ENCODE assay signal across 1 cellular context in the genomic region with DNA sequence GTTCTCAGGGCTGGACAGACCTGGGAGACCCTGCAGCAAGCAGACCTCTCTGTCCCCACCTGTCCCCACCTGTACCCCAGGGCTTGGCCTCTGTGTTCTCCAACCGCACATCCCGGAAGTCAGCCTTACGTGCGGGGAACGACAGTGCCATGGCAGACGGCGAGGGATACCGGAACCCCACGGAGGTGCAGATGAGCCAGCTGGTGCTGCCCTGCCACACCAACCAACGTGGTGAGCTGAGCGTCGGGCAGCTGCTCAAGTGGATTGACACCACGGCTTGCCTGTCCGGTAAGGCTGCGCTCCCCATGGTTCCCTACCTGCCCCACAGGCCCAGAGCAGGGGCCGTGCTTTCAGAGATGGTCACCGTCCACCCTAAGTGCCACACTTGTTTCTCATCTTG.
TF ChIP-seq lines count a peak whose summit lies in the region.

No MANE protein-coding gene starts in this region.

TF ChIP-seq in GM23338, 12 proteins besides CTCF, POLR2A, EP300 and RAD21:
- TF ChIP-seq NANOG (IDR thresholded peaks at IDR 0.05; ENCODE audit: borderline replicate concordance) = no peak
- TF ChIP-seq, protein P1, sequence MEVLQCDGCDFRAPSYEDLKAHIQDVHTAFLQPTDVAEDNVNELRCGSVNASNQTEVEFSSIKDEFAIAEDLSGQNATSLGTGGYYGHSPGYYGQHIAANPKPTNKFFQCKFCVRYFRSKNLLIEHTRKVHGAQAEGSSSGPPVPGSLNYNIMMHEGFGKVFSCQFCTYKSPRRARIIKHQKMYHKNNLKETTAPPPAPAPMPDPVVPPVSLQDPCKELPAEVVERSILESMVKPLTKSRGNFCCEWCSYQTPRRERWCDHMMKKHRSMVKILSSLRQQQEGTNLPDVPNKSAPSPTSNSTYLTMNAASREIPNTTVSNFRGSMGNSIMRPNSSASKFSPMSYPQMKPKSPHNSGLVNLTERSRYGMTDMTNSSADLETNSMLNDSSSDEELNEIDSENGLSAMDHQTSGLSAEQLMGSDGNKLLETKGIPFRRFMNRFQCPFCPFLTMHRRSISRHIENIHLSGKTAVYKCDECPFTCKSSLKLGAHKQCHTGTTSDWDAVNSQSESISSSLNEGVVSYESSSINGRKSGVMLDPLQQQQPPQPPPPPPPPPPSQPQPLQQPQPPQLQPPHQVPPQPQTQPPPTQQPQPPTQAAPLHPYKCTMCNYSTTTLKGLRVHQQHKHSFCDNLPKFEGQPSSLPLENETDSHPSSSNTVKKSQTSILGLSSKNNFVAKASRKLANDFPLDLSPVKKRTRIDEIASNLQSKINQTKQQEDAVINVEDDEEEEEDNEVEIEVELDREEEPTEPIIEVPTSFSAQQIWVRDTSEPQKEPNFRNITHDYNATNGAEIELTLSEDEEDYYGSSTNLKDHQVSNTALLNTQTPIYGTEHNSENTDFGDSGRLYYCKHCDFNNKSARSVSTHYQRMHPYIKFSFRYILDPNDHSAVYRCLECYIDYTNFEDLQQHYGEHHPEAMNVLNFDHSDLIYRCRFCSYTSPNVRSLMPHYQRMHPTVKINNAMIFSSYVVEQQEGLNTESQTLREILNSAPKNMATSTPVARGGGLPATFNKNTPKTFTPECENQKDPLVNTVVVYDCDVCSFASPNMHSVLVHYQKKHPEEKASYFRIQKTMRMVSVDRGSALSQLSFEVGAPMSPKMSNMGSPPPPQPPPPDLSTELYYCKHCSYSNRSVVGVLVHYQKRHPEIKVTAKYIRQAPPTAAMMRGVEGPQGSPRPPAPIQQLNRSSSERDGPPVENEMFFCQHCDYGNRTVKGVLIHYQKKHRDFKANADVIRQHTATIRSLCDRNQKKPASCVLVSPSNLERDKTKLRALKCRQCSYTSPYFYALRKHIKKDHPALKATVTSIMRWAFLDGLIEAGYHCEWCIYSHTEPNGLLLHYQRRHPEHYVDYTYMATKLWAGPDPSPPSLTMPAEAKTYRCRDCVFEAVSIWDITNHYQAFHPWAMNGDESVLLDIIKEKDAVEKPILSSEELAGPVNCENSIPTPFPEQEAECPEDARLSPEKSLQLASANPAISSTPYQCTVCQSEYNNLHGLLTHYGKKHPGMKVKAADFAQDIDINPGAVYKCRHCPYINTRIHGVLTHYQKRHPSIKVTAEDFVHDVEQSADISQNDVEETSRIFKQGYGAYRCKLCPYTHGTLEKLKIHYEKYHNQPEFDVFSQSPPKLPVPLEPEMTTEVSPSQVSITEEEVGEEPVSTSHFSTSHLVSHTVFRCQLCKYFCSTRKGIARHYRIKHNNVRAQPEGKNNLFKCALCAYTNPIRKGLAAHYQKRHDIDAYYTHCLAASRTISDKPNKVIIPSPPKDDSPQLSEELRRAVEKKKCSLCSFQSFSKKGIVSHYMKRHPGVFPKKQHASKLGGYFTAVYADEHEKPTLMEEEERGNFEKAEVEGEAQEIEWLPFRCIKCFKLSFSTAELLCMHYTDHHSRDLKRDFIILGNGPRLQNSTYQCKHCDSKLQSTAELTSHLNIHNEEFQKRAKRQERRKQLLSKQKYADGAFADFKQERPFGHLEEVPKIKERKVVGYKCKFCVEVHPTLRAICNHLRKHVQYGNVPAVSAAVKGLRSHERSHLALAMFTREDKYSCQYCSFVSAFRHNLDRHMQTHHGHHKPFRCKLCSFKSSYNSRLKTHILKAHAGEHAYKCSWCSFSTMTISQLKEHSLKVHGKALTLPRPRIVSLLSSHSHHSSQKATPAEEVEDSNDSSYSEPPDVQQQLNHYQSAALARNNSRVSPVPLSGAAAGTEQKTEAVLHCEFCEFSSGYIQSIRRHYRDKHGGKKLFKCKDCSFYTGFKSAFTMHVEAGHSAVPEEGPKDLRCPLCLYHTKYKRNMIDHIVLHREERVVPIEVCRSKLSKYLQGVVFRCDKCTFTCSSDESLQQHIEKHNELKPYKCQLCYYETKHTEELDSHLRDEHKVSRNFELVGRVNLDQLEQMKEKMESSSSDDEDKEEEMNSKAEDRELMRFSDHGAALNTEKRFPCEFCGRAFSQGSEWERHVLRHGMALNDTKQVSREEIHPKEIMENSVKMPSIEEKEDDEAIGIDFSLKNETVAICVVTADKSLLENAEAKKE (CRISPR knock-in tag; IDR thresholded peaks at IDR 0.05) = no peak
- TF ChIP-seq ZNF331 (CRISPR knock-in tag; IDR thresholded peaks at IDR 0.05; ENCODE audit: low read depth) = no peak
- no peak for TF ChIP-seq EZH2phosphoT487 (IDR thresholded peaks at IDR 0.05; ENCODE audit: unreplicated experiment)
